Comparison of ENCODE assay signal across 22 cellular contexts in the genomic region with DNA sequence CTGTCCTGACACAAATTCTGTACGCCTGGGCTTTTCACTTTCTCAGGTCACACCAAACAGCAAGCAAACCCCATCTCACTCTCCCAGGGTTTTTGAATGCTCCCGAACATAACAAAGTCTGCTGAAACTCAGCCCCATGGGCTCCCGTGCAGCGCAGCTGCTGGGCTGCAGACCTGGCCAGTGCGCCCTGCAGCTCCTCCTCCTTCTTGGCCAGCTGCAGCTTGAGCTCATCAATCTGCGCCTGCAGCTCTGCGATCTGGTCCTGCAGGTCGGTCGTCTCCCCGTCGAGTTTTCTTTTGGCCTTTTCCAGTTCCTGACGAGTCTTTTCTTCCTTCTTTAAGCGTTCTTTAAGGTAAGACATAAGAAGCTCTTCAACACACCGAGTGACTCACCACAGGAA.
"Had no signal": no experiment of that assay in that cellular context is flagged by ENCODE, and none has a peak within 500 bp of the region (broad histone marks: within the 10 kb centered on the region; RNA-seq: fewer than 3 reads in every experiment).

No MANE protein-coding gene starts in this region.

- H3K4me1 Mint-ChIP-seq: activated naive CD8-positive, alpha-beta T cell treated with anti-CD3 and anti-CD28 coated beads for 36 hours; central memory CD8-positive, alpha-beta T cell; endodermal cell; nephron; WTC11 had no signal

- DNase-seq: activated CD4-positive, alpha-beta memory T cell treated with anti-CD3 and anti-CD28 coated beads for 36 hours; activated CD4-positive, alpha-beta T cell treated with anti-CD3 and anti-CD28 coated beads for 4 hours; activated naive CD4-positive, alpha-beta T cell; activated naive CD8-positive, alpha-beta T cell treated with anti-CD3 and anti-CD28 coated beads for 36 hours; activated T-cell treated with anti-CD3 and anti-CD28 coated beads for 4 hours; amygdala; brain microvascular endothelial cell; colonic mucosa; endodermal cell; kidney glomerular epithelial cell; posterior cingulate gyrus; small intestine; stimulated activated CD4-positive, alpha-beta T cell treated with anti-CD3 and anti-CD28 coated beads, Interleukin-15, amount 100 ng/mL, for 24 hours; stimulated activated CD4-positive, alpha-beta T cell treated with anti-CD3 and anti-CD28 coated beads, Interleukin-2, amount 100 ng/mL, for 48 hours; upper lobe of left lung had no signal

- H3K36me3 ChIP-seq: colonic mucosa had no signal

- H3K4me1 ChIP-seq: colonic mucosa, upper lobe of left lung had no signal

- H3K9me3 ChIP-seq: colonic mucosa, suprapubic skin, upper lobe of left lung had no signal

- H3K4me3 Mint-ChIP-seq: activated CD4-positive, alpha-beta memory T cell treated with anti-CD3 and anti-CD28 coated beads for 36 hours; activated naive CD8-positive, alpha-beta T cell treated with anti-CD3 and anti-CD28 coated beads for 36 hours; central memory CD8-positive, alpha-beta T cell; endodermal cell; nephron; stimulated activated naive CD8-positive, alpha-beta T cell treated with anti-CD3 and anti-CD28 coated beads, Interleukin-15, Interleukin-2, amounts not matched to agents 100 ng/mL and 50 ng/mL, for 24 hours; T-helper 2 cell treated with Interferon-gamma antibody and Interleukin-4, amounts not matched to agents 5 μg/mL and 100 μg/mL, for 36 hours; WTC11 had no signal

- H3K27me3 Mint-ChIP-seq: activated CD4-positive, alpha-beta memory T cell treated with anti-CD3 and anti-CD28 coated beads for 36 hours; activated naive CD8-positive, alpha-beta T cell treated with anti-CD3 and anti-CD28 coated beads for 36 hours; stimulated activated naive CD8-positive, alpha-beta T cell treated with anti-CD3 and anti-CD28 coated beads, Interleukin-15, Interleukin-2, amounts not matched to agents 100 ng/mL and 50 ng/mL, for 24 hours had no signal

- H3K27me3 ChIP-seq: brain microvascular endothelial cell, colonic mucosa, suprapubic skin, upper lobe of left lung had no signal

- H3K4me3 ChIP-seq: colonic mucosa, SK-N-MC, suprapubic skin, upper lobe of left lung had no signal

- H3K9me3 Mint-ChIP-seq: activated CD4-positive, alpha-beta memory T cell treated with anti-CD3 and anti-CD28 coated beads for 36 hours; activated naive CD8-positive, alpha-beta T cell treated with anti-CD3 and anti-CD28 coated beads for 36 hours; central memory CD8-positive, alpha-beta T cell; endodermal cell; nephron; stimulated activated naive CD8-positive, alpha-beta T cell treated with anti-CD3 and anti-CD28 coated beads, Interleukin-15, Interleukin-2, amounts not matched to agents 100 ng/mL and 50 ng/mL, for 24 hours; T-helper 2 cell treated with Interferon-gamma antibody and Interleukin-4, amounts not matched to agents 5 μg/mL and 100 μg/mL, for 36 hours; WTC11 had no signal

- ATAC-seq: WTC11 had no signal

- H3K27ac ChIP-seq: brain microvascular endothelial cell, colonic mucosa, SK-N-MC, suprapubic skin, upper lobe of left lung had no signal

- H3K27ac Mint-ChIP-seq: activated CD4-positive, alpha-beta memory T cell treated with anti-CD3 and anti-CD28 coated beads for 36 hours; activated naive CD8-positive, alpha-beta T cell treated with anti-CD3 and anti-CD28 coated beads for 36 hours; endodermal cell; nephron; stimulated activated naive CD8-positive, alpha-beta T cell treated with anti-CD3 and anti-CD28 coated beads, Interleukin-15, Interleukin-2, amounts not matched to agents 100 ng/mL and 50 ng/mL, for 24 hours; T-helper 2 cell treated with Interferon-gamma antibody and Interleukin-4, amounts not matched to agents 5 μg/mL and 100 μg/mL, for 36 hours; WTC11 had no signal
